8 cellular contexts compared by ENCODE assay signal in the genomic region with DNA sequence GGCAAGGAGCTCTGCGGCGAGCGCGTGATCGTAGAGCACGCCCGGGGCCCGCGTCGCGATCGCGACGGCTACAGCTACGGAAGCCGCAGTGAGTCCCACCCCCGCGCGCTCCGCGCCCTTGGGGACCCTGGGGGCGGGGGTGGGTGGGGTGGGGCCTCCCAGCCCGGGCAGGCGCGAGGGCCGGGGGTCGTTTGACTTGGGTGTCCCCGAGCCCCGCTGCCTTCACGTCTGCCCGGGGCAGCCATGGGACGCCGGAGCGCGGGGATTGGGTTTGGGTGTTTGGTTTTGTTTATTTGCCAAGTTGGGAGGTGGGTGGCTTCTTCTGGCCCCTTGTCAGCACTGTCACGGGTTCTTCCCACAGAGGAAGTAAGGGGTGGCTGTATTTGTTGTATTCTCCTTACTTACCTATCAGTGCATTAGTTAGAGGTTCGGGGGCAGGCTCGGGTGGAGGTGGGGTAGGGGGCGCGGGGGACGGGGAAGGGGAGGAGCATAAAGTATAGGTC. TPM values are rescaled to one million over a fixed set of nuclear protein-coding genes. Genes with fewer than 3 reads are reported as not detected.
DNase-seq lines count a peak whose midpoint lies in the region; ATAC-seq and TF ChIP-seq lines count a peak whose summit lies in the region.

No MANE protein-coding gene starts in this region.

- H2BK20ac ChIP-seq in IMR-90 (ENCODE audit: low read depth, low read length): no peak overlapping the region

- CTCF ChIA-PET in IMR-90 (lab: Yijun Ruan, JAX): no interaction called here

- no peak overlapping the region for H2BK15ac ChIP-seq in IMR-90 (ENCODE audit: low read depth, low read length)

- H4K20me1 ChIP-seq in IMR-90 (ENCODE audit: insufficient read depth, low read length): peaks cover 50% of the 10 kb centered on the region

- DNase-seq in SIG-M5 treated with dmso at 0.1 percent for 504 hours (lab: John Stamatoyannopoulos, UW; ENCODE audit: unreplicated experiment): peak; percentile 48
- DNase-seq in SIG-M5 (lab: John Stamatoyannopoulos, UW): no peak
- peak; percentile 21 for DNase-seq in IMR-90
- peak in 1 of 2 donors; percentile 23 for DNase-seq in cardiac fibroblast (ENCODE audit: low read depth in 2 of 2)
- peak; percentile 13 for DNase-seq in mucosa of gallbladder (ENCODE audit: low spot score)
- no peak for DNase-seq in left colon
- DNase-seq in DMS79 (lab: John Stamatoyannopoulos, UW): no peak

- H3K27ac ChIP-seq in IMR-90 (ENCODE audit: insufficient read depth, low read length): peak overlapping the region; percentile 98

- POLR2A ChIA-PET in IMR-90 (lab: Charles Lee; ENCODE audit: unreplicated experiment): interaction anchor here (0.6 to 0.7 kb wide), 4 partner anchors 16 to 1874 kb away, joined by 4 to 17 read pairs (median 10); no protein-coding TSS in a partner anchor

- H4K8ac ChIP-seq in IMR-90 (ENCODE audit: low read depth in 2 of 2, low read length in 2 of 2): peak overlapping the region in 1 of 2 experiments; percentile 97; a peak in 2 of 4 replicates

- 0 out of 2 replicates have a peak overlapping the region, but pooled peaks have one; percentile 23 for H4K91ac ChIP-seq in IMR-90 (ENCODE audit: insufficient read depth, low read depth, low read length)

- peaks cover 3% of the 10 kb centered on the region for H3K9me1 ChIP-seq in IMR-90 (ENCODE audit: insufficient read depth, low read length)

- H3K18ac ChIP-seq in IMR-90 (ENCODE audit: low read depth, low read length): no peak overlapping the region; the same call in 1 of the 2 replicates

- peak; percentile 9; the same call in 1 of the 2 replicates for ATAC-seq in IMR-90 (ENCODE audit: low read depth)
- no peak for ATAC-seq in GM21529 (IDR thresholded peaks at IDR 0.05; ENCODE audit: unreplicated experiment)
- no peak for ATAC-seq in left colon

- dilution Hi-C loops in IMR-90 (cut with HindIII; ENCODE audit: low sequenced_read_pairs, unreplicated experiment): no loop called here

- H3K4me3 ChIP-seq in IMR-90 (ENCODE audit: insufficient read depth, low read depth, low read length) (peak overlapping the region; percentile 54), cardiac fibroblast (replicated peaks in 1 of 2; ENCODE audit: low read depth in 2 of 2, low read length in 2 of 2) (peak overlapping the region; percentile 87 to 95)

- H3K23ac ChIP-seq in IMR-90 (ENCODE audit: low read depth, low read length): no peak overlapping the region

- peak overlapping the region; percentile 95 for H2BK5ac ChIP-seq in IMR-90 (ENCODE audit: low read depth, low read length, poor library complexity, severe bottlenecking)

- in situ Hi-C loops in IMR-90 (cut with MboI; ENCODE audit: low sequenced_read_pairs): loop anchor here (10.0 kb wide), 1 partner anchor 636 kb away; no protein-coding TSS in a partner anchor

- H3K36me3 ChIP-seq in IMR-90 (ENCODE audit: control insufficient read depth, insufficient read depth, low read length): peaks cover 30% of the 10 kb centered on the region

- WGBS in IMR-90 (ENCODE audit: extremely low coverage in 2 of 2, insufficient read length in 1 of 2), 2 experiments: no CpG with 5 or more reads among the region's 41 CpGs

- H3K4me1 ChIP-seq in IMR-90 (ENCODE audit: control insufficient read depth, insufficient read depth, low read length): peaks cover 4% of the 10 kb centered on the region; the same call in 1 of the 2 replicates

- peak overlapping the region; percentile 71; the same call in 1 of the 2 replicates for H2AK5ac ChIP-seq in IMR-90 (ENCODE audit: low read depth, low read length)

- peak overlapping the region; percentile 100 for H2AK9ac ChIP-seq in IMR-90 (replicated peaks; ENCODE audit: low read depth, low read length, poor library complexity)

- no peaks in the 10 kb centered on the region for H3K9me3 ChIP-seq in IMR-90 (ENCODE audit: control insufficient read depth, insufficient read depth, low read length)

- intact Hi-C loops in IMR-90 (cut with micrococcal nuclease): loop anchor here (2.0 to 10.0 kb wide), 2 partner anchors 56 to 746 kb away; no protein-coding TSS in a partner anchor
- intact Hi-C loops in left colon (cut with DNase I, micrococcal nuclease): no loop called here

- H3K4me2 ChIP-seq in IMR-90 (ENCODE audit: low read depth, low read length): peak overlapping the region; percentile 100

- no peaks in the 10 kb centered on the region; the same call in 1 of the 2 replicates for H3K27me3 ChIP-seq in IMR-90 (ENCODE audit: control insufficient read depth, insufficient read depth, low read length)

- H2AFZ ChIP-seq in IMR-90 (replicated peaks; ENCODE audit: low read length, poor library complexity): peak overlapping the region; percentile 96

- no peak overlapping the region for H3K56ac ChIP-seq in IMR-90 (ENCODE audit: extremely low read depth, insufficient read depth, low read length)

- H3K14ac ChIP-seq in IMR-90 (replicated peaks; ENCODE audit: low read depth, low read length): peak overlapping the region; percentile 70; the same call in 1 of the 2 replicates

- peak overlapping the region; percentile 98 for H3K9ac ChIP-seq in IMR-90 (ENCODE audit: low read depth, low read length)

- no peak for TF ChIP-seq CTCF in IMR-90 (conservative IDR thresholded peaks at IDR 0.05; ENCODE audit: low read depth, low read length)
- no peak for TF ChIP-seq CTCF in cardiac fibroblast (IDR thresholded peaks at IDR 0.05; ENCODE audit: low read depth, low read length)

- peaks cover 17 to 38% of the 10 kb centered on the region in 2 experiments for H3K79me1 ChIP-seq in IMR-90 (ENCODE audit: low read depth in 1 of 2, low read length in 2 of 2)

- H3K4ac ChIP-seq in IMR-90 (ENCODE audit: low read depth, low read length): peak overlapping the region; percentile 60; the same call in 1 of the 2 replicates

- BruUV-seq in IMR-90 (replicated peaks; lab: Mats Ljungman, UMichigan): no TSS peak

- H4K5ac ChIP-seq in IMR-90 (ENCODE audit: low read depth, low read length): 0 out of 2 replicates have a peak overlapping the region, but pooled peaks have one; percentile 62

- no peak for TF ChIP-seq POLR2A in IMR-90 (IDR thresholded peaks at IDR 0.05; ENCODE audit: low read depth, low read length)

- no peak overlapping the region for H2BK120ac ChIP-seq in IMR-90 (ENCODE audit: low read depth, low read length)

- TF ChIP-seq RAD21 in IMR-90 (IDR thresholded peaks at IDR 0.05; ENCODE audit: low read length): no peak

TF ChIP-seq in IMR-90, 13 proteins besides CTCF, POLR2A, EP300 and RAD21:
- TF ChIP-seq FOS (IDR thresholded peaks at IDR 0.05; ENCODE audit: low read depth, low read length) (no peak), BHLHE40 (IDR thresholded peaks at IDR 0.05; ENCODE audit: low read depth, low read length) (no peak)
- TF ChIP-seq, protein P1, sequence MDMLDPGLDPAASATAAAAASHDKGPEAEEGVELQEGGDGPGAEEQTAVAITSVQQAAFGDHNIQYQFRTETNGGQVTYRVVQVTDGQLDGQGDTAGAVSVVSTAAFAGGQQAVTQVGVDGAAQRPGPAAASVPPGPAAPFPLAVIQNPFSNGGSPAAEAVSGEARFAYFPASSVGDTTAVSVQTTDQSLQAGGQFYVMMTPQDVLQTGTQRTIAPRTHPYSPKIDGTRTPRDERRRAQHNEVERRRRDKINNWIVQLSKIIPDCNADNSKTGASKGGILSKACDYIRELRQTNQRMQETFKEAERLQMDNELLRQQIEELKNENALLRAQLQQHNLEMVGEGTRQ (IDR thresholded peaks at IDR 0.05; ENCODE audit: low read depth, low read length): no peak

RNA-seq across cellular contexts. Expression of a gene that starts 0.8 kb away (rescaled TPM):
- 72.4 and 74.2 TPM in 2 replicates for total RNA-seq in IMR-90 (2012; rRNA removed)
- polyA plus RNA-seq in IMR-90 (2012; rRNA removed): 116 and 134 TPM in 2 replicates
- polyA plus RNA-seq in IMR-90 (2012; cell fraction: cytosol; rRNA removed): 27.8 and 48.5 TPM in 2 replicates
- polyA plus RNA-seq in IMR-90 (2012; cell fraction: nucleus; rRNA removed; ENCODE audit: low replicate concordance): 79.1 and 499 TPM in 2 replicates
- total RNA-seq in mucosa of gallbladder: 151 TPM
- 100 to 1,000 TPM; 109 to 116 TPM for total RNA-seq in left colon

RNA-seq across cellular contexts. Expression of a gene that starts 49.0 kb away (rescaled TPM):
- total RNA-seq in IMR-90 (2012; rRNA removed): 1.7 and 2.2 TPM in 2 replicates
- 4.3 and 4.5 TPM in 2 replicates for polyA plus RNA-seq in IMR-90 (2012; rRNA removed)
- 1.1 TPM in 2 replicates for polyA plus RNA-seq in IMR-90 (2012; cell fraction: cytosol; rRNA removed)
- polyA plus RNA-seq in IMR-90 (2012; cell fraction: nucleus; rRNA removed; ENCODE audit: low replicate concordance): 38.8 and 40.5 TPM in 2 replicates
- 23.2 TPM for total RNA-seq in mucosa of gallbladder
- 10 to 100 TPM in 1 of 2 donors, 1 to 10 TPM in 1; 7.6 to 11.5 TPM for total RNA-seq in left colon

Comparison
In these comparisons a context has a peak if more than half of its experiments do, and no peak if none do; other contexts are left out.
1. DNase-seq: peak in SIG-M5 treated with dmso at 0.1 percent for 504 hours (single experiment), IMR-90 (single experiment) and mucosa of gallbladder (single experiment); none in SIG-M5 (single experiment), left colon (0 of 2) and DMS79 (single experiment).